21 cellular contexts compared by ENCODE assay signal in genomic region chr15:98735304-98735703, GRCh38.
DNase-seq lines count a peak whose midpoint lies in the region; ATAC-seq, FAIRE-seq and TF ChIP-seq lines count a peak whose summit lies in the region.
"Had no signal": no experiment of that assay in that cellular context is flagged by ENCODE, and none has a peak within 500 bp of the region (broad histone marks: within the 10 kb centered on the region; RNA-seq: fewer than 3 reads in every experiment).

No MANE protein-coding gene starts in this region.

- no peak for TF ChIP-seq RAD21 in SK-N-SH (IDR thresholded peaks at IDR 0.05; ENCODE audit: low read length)

- TF ChIP-seq EP300 in SK-N-SH (IDR thresholded peaks at IDR 0.05; ENCODE audit: borderline replicate concordance in 1 of 2, low read depth in 1 of 2, low read length in 1 of 2): no peak

- no peaks in the 10 kb centered on the region for H3K36me3 Mint-ChIP-seq in CD14-positive monocyte
- no peaks in the 10 kb centered on the region for H3K36me3 Mint-ChIP-seq in activated CD4-positive, alpha-beta memory T cell treated with anti-CD3 and anti-CD28 coated beads, Interleukin-2, amount 10 ng/mL, durations not matched to agents 7 days and 5 days (ENCODE audit: low read depth)

- WGBS in SK-N-SH (ENCODE audit: low lambda C conversion rate): 71% methylated on average over 4 of the region's 4 CpGs

- DNase-seq in AG04450 (ENCODE audit: low read depth, low spot score): no peak
- no peak for DNase-seq in CD14-positive monocyte (ENCODE audit: low spot score)
- DNase-seq in SK-N-SH: no peak
- no peak for DNase-seq in keratinocyte (ENCODE audit: low read depth, low spot score)
- DNase-seq in nucleus accumbens (lab: John Stamatoyannopoulos, UW): no peak
- no peak for DNase-seq in activated CD4-positive, alpha-beta memory T cell treated with anti-CD3 and anti-CD28 coated beads, Interleukin-2, amount 10 ng/mL, durations not matched to agents 7 days and 5 days
- DNase-seq: activated CD4-positive, alpha-beta T cell treated with anti-CD3 and anti-CD28 coated beads for 48 hours; activated naive CD4-positive, alpha-beta T cell treated with anti-CD3 and anti-CD28 coated beads, Interleukin-2, amount 50 U/mL, for 16 hours; aorta; caudate nucleus; CD8-positive, alpha-beta memory T cell; DMS153; glutamatergic neuron; GOT3; NCI-H1694 treated with DMSO at 0.1 percent for 48 hours; NCI-H526; stimulated activated CD4-positive, alpha-beta T cell treated with anti-CD3 and anti-CD28 coated beads, Interleukin-4, amount 100 ng/mL, for 4 hours; stimulated activated naive CD4-positive, alpha-beta T cell had no signal

- POLR2A ChIA-PET in AG04450 (lab: Yijun Ruan, JAX): interaction anchor here (0.6 kb wide), 1 partner anchor 751 kb away, joined by 4 read pairs; no protein-coding TSS in a partner anchor
- POLR2A ChIA-PET in SK-N-SH (lab: Yijun Ruan, JAX): no interaction called here
- POLR2A ChIA-PET in activated CD4-positive, alpha-beta memory T cell treated with anti-CD3 and anti-CD28 coated beads, Interleukin-2, amount 10 ng/mL, durations not matched to agents 7 days and 5 days (lab: Charles Lee): no interaction called here

- H3K4me1 ChIP-seq in SK-N-SH (ENCODE audit: control insufficient read depth in 1 of 2, insufficient read depth in 2 of 2, low read depth in 1 of 2, low read length in 1 of 2) (peaks cover 26 to 58% of the 10 kb centered on the region in 2 experiments), keratinocyte (ENCODE audit: control insufficient read depth, extremely low read depth, insufficient read depth, low read length) (peaks cover 26% of the 10 kb centered on the region)

- CTCF ChIA-PET in AG04450 (lab: Charles Lee): no interaction called here
- CTCF ChIA-PET in SK-N-SH (lab: Yijun Ruan, JAX): interaction anchor here (1.1 to 1.2 kb wide), 2 partner anchors 25 to 342 kb away, joined by 3 read pairs; no protein-coding TSS in a partner anchor
- CTCF ChIA-PET in activated CD4-positive, alpha-beta memory T cell treated with anti-CD3 and anti-CD28 coated beads, Interleukin-2, amount 10 ng/mL, durations not matched to agents 7 days and 5 days (lab: Charles Lee): no interaction called here

- H3K79me2 ChIP-seq in SK-N-SH (ENCODE audit: insufficient read depth): peaks cover 92% of the 10 kb centered on the region
- peaks cover 100% of the 10 kb centered on the region for H3K79me2 ChIP-seq in keratinocyte (ENCODE audit: control insufficient read depth, insufficient read depth, low read length)

- TF ChIP-seq CTCF in AG04450 (IDR thresholded peaks at IDR 0.05; ENCODE audit: low read depth, low read length): no peak
- no peak for TF ChIP-seq CTCF in CD14-positive monocyte (IDR thresholded peaks at IDR 0.05)
- no peak for TF ChIP-seq CTCF in SK-N-SH (IDR thresholded peaks at IDR 0.05)
- TF ChIP-seq CTCF in keratinocyte (optimal IDR thresholded peaks at IDR 0.05 in 1 of 3, IDR thresholded peaks at IDR 0.05 in 1 of 3, conservative IDR thresholded peaks at IDR 0.05 in 1 of 3; ENCODE audit: extremely low read depth in 1 of 3, insufficient read depth in 2 of 3, low read length in 3 of 3): no peak

- H3K4me1 Mint-ChIP-seq in CD14-positive monocyte: peaks cover 36% of the 10 kb centered on the region
- peaks cover 9% of the 10 kb centered on the region for H3K4me1 Mint-ChIP-seq in activated CD4-positive, alpha-beta memory T cell treated with anti-CD3 and anti-CD28 coated beads, Interleukin-2, amount 10 ng/mL, durations not matched to agents 7 days and 5 days

- H3K4me2 ChIP-seq in SK-N-SH (peak overlapping the region; percentile 54), keratinocyte (ENCODE audit: control insufficient read depth, extremely low read depth, insufficient read depth, low read depth, low read length) (no peak overlapping the region)

- H3K9me3 Mint-ChIP-seq in CD14-positive monocyte: peaks cover 0 to 2% (median 0%) of the 10 kb centered on the region in 7 donors
- H3K9me3 Mint-ChIP-seq in activated CD4-positive, alpha-beta memory T cell treated with anti-CD3 and anti-CD28 coated beads, Interleukin-2, amount 10 ng/mL, durations not matched to agents 7 days and 5 days: no peaks in the 10 kb centered on the region

- no peak overlapping the region for H3K9ac ChIP-seq in SK-N-SH
- no peak overlapping the region for H3K9ac ChIP-seq in keratinocyte (ENCODE audit: control insufficient read depth, extremely low read depth, insufficient read depth, low read length)

- H3K27ac ChIP-seq in AG04450 (ENCODE audit: low read depth, low read length) (peak overlapping the region; percentile 11), SK-N-SH (ENCODE audit: low read depth in 2 of 2, low read length in 1 of 2) (peak overlapping the region; percentile 37 to 88), keratinocyte (ENCODE audit: control insufficient read depth, insufficient read depth, low read length) (peak overlapping the region; percentile 17)

- H3K4me3 ChIP-seq in AG04450 (ENCODE audit: low read depth, low read length): no peak overlapping the region
- H3K4me3 ChIP-seq in SK-N-SH (ENCODE audit: low read depth in 2 of 2, low read length in 1 of 2): no peak overlapping the region
- no peak overlapping the region for H3K4me3 ChIP-seq in keratinocyte (ENCODE audit: control insufficient read depth in 2 of 3, extremely low read depth in 1 of 3, insufficient read depth in 2 of 3, low read depth in 1 of 3, low read length in 3 of 3)

- peak overlapping the region in 6 of 7 donors; percentile 4 to 79 (median 72) for H3K27ac Mint-ChIP-seq in CD14-positive monocyte
- H3K27ac Mint-ChIP-seq in activated CD4-positive, alpha-beta memory T cell treated with anti-CD3 and anti-CD28 coated beads, Interleukin-2, amount 10 ng/mL, durations not matched to agents 7 days and 5 days: no peak overlapping the region
- H3K27ac Mint-ChIP-seq: CD8-positive, alpha-beta memory T cell had no signal

- dilution Hi-C loops in keratinocyte (cut with MboI; ENCODE audit: extremely low pct_ligation_motif_present, low sequenced_read_pairs): no loop called here

- H2AFZ ChIP-seq in SK-N-SH (ENCODE audit: low read depth) (no peak overlapping the region), keratinocyte (ENCODE audit: control insufficient read depth, low read length) (no peak overlapping the region)

- peaks cover 0 to 3% (median 0%) of the 10 kb centered on the region in 3 donors for H3K27me3 Mint-ChIP-seq in CD14-positive monocyte (ENCODE audit: low read depth in 3 of 3)
- no peaks in the 10 kb centered on the region for H3K27me3 Mint-ChIP-seq in activated CD4-positive, alpha-beta memory T cell treated with anti-CD3 and anti-CD28 coated beads, Interleukin-2, amount 10 ng/mL, durations not matched to agents 7 days and 5 days
- H3K27me3 Mint-ChIP-seq: CD8-positive, alpha-beta memory T cell had no signal

- no peak for ATAC-seq in HG02623 (IDR thresholded peaks at IDR 0.05; ENCODE audit: unreplicated experiment)
- no peak for ATAC-seq in GM21825 (IDR thresholded peaks at IDR 0.05; ENCODE audit: unreplicated experiment)

- H3K9me1 ChIP-seq in keratinocyte (ENCODE audit: control insufficient read depth, extremely low read depth, insufficient read depth, low read length): peaks cover 5% of the 10 kb centered on the region

- no peaks in the 10 kb centered on the region for H3K27me3 ChIP-seq in AG04450 (ENCODE audit: control insufficient read depth, insufficient read depth, low read length)
- no peaks in the 10 kb centered on the region for H3K27me3 ChIP-seq in SK-N-SH (ENCODE audit: insufficient read depth)
- no peaks in the 10 kb centered on the region for H3K27me3 ChIP-seq in keratinocyte (ENCODE audit: control insufficient read depth, extremely low read depth, insufficient read depth, low read length)

- FAIRE-seq in keratinocyte (lab: Jason Lieb, UNC): no peak
- FAIRE-seq: HTR-8/SVneo had no signal

- intact Hi-C loops in CD14-positive monocyte (cut with micrococcal nuclease): no loop called here

- no peaks in the 10 kb centered on the region for H3F3A ChIP-seq in SK-N-SH (replicated peaks; ENCODE audit: insufficient read depth)

- H4K20me1 ChIP-seq in SK-N-SH (ENCODE audit: insufficient read depth) (peaks cover 8% of the 10 kb centered on the region; the same call in 1 of the 2 replicates), keratinocyte (ENCODE audit: control insufficient read depth, extremely low read depth, insufficient read depth, low read length) (no peaks in the 10 kb centered on the region)

- no peaks in the 10 kb centered on the region for H3K9me2 ChIP-seq in SK-N-SH

- no peaks in the 10 kb centered on the region for H3K9me3 ChIP-seq in AG04450 (ENCODE audit: control insufficient read depth, insufficient read depth, low read length)
- H3K9me3 ChIP-seq in SK-N-SH: no peaks in the 10 kb centered on the region
- no peaks in the 10 kb centered on the region for H3K9me3 ChIP-seq in keratinocyte (ENCODE audit: control insufficient read depth, low read depth, low read length)

- H3K36me3 ChIP-seq in SK-N-SH (replicated peaks in 1 of 2; ENCODE audit: control insufficient read depth in 1 of 2, insufficient read depth in 2 of 2, low read length in 1 of 2) (no peaks in the 10 kb centered on the region), keratinocyte (ENCODE audit: control insufficient read depth in 2 of 2, extremely low read depth in 1 of 2, insufficient read depth in 2 of 2, low read length in 2 of 2) (peaks cover 0 to 4% of the 10 kb centered on the region in 2 experiments)

- peak overlapping the region in 1 of 2 donors; percentile 84 for H3K4me3 Mint-ChIP-seq in CD14-positive monocyte
- H3K4me3 Mint-ChIP-seq in activated CD4-positive, alpha-beta memory T cell treated with anti-CD3 and anti-CD28 coated beads, Interleukin-2, amount 10 ng/mL, durations not matched to agents 7 days and 5 days: no peak overlapping the region
- H3K4me3 Mint-ChIP-seq: CD8-positive, alpha-beta memory T cell had no signal

TF ChIP-seq in SK-N-SH, 30 proteins besides CTCF, POLR2A, EP300 and RAD21 (continues in another document):
- TF ChIP-seq NRF1 (IDR thresholded peaks at IDR 0.05; ENCODE audit: low read depth, low read length) (no peak), ELF1 (IDR thresholded peaks at IDR 0.05) (no peak), ZBTB33 (IDR thresholded peaks at IDR 0.05; ENCODE audit: borderline replicate concordance, low read depth) (no peak), GATA2 (CRISPR knock-in tag; IDR thresholded peaks at IDR 0.05) (no peak), GABPA (IDR thresholded peaks at IDR 0.05; ENCODE audit: low read depth) (no peak)

Comparison
In these comparisons a context has a peak if more than half of its experiments do, and no peak if none do; other contexts are left out.
1. H3K27ac ChIP-seq: peak in every context shown above with its lines; median percentile 62 in SK-N-SH; 17 in keratinocyte; 11 in AG04450.